ENCODE assay signal across 8 cellular contexts in the genomic region with DNA sequence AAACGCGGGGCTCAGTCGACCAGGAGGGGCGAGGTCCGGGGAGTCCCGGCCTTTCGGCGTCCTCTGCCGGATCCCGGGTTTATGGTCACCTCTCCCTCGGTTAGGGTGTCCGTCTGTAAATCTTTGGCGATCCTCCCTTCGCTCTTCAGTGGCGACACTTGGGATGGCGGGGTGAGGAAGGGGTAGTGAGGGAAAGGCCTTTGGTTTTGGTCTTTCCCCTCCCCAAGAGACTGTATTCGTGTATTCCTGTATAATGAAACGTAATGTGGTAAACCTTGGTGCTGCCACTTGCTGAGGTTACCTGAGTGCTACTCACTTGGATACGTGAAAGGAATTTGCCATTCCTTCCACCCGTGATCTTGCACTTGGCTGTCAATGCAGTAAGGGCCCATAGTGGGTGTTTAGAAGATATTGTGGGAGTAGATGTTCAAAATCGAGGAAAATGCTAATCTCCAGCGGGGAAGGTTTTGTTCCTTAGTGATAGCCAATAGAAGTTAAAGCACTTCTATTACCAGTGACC. TPM values are rescaled to one million over a fixed set of nuclear protein-coding genes. Genes with fewer than 3 reads are reported as not detected.
A peak's percentile ranks its signal among the peaks of the same experiment; 100 is the strongest.
DNase-seq lines count a peak whose midpoint lies in the region; ATAC-seq, FAIRE-seq and TF ChIP-seq lines count a peak whose summit lies in the region.

No MANE protein-coding gene starts in this region.

- peak overlapping the region; percentile 95 for H3K27ac Mint-ChIP-seq in chondrocyte (ENCODE audit: unreplicated experiment)
- peak overlapping the region; percentile 97 to 100 (median 99) for H3K27ac Mint-ChIP-seq in naive thymus-derived CD8-positive, alpha-beta T cell

- H3K27me3 Mint-ChIP-seq in chondrocyte (ENCODE audit: low read depth) = no peaks in the 10 kb centered on the region
- no peaks in the 10 kb centered on the region for H3K27me3 Mint-ChIP-seq in naive thymus-derived CD8-positive, alpha-beta T cell

- peak overlapping the region; percentile 99 for H3K4me3 Mint-ChIP-seq in chondrocyte (ENCODE audit: unreplicated experiment)
- peak overlapping the region; percentile 96 to 100 (median 98) for H3K4me3 Mint-ChIP-seq in naive thymus-derived CD8-positive, alpha-beta T cell

- POLR2A ChIA-PET in naive thymus-derived CD8-positive, alpha-beta T cell (lab: Charles Lee) = interaction anchor here (0.7 to 1.6 kb wide), 8 partner anchors 10 to 320 kb away, joined by 3 to 7 read pairs (median 3); partner anchors contain the start of gene FNBP4

- peaks cover 23% of the 10 kb centered on the region for H3K4me1 Mint-ChIP-seq in chondrocyte (ENCODE audit: low read depth)
- H3K4me1 Mint-ChIP-seq in naive thymus-derived CD8-positive, alpha-beta T cell = peaks cover 32 to 70% (median 58%) of the 10 kb centered on the region in 4 donors

- no peak for TF ChIP-seq POLR2A in GM12892 (IDR thresholded peaks at IDR 0.05; ENCODE audit: low read depth, low read length)

- ATAC-seq in GM19372 (IDR thresholded peaks at IDR 0.05; ENCODE audit: low read depth, unreplicated experiment) (peak; percentile 10), HG03460 (IDR thresholded peaks at IDR 0.05; ENCODE audit: unreplicated experiment) (peak; percentile 16)
- ATAC-seq in naive thymus-derived CD8-positive, alpha-beta T cell = peak; percentile 22 to 28

- FAIRE-seq in GM12892 (lab: Jason Lieb, UNC) = no peak

- H3K36me3 Mint-ChIP-seq in chondrocyte (ENCODE audit: low read depth) = peaks cover 2% of the 10 kb centered on the region
- H3K36me3 Mint-ChIP-seq in naive thymus-derived CD8-positive, alpha-beta T cell = peaks cover 0 to 15% (median 2%) of the 10 kb centered on the region in 3 donors

- no peak for DNase-seq in chondrocyte (ENCODE audit: low spot score)
- DNase-seq in naive thymus-derived CD8-positive, alpha-beta T cell = peak in 2 of 10 donors; percentile 2 to 13
- DNase-seq in CD1c-positive myeloid dendritic cell (ENCODE audit: extremely low spot score) = no peak
- no peak for DNase-seq in stimulated activated CD4-positive, alpha-beta T cell treated with anti-CD3 and anti-CD28 coated beads, Interleukin-15, amount 100 ng/mL, for 24 hours
- DNase-seq in HT-29 (ENCODE audit: low spot score) = no peak
- no peak for DNase-seq in GM12892 (ENCODE audit: insufficient read length)

- H3K9me3 Mint-ChIP-seq in chondrocyte (ENCODE audit: low read depth) = no peaks in the 10 kb centered on the region
- no peaks in the 10 kb centered on the region for H3K9me3 Mint-ChIP-seq in naive thymus-derived CD8-positive, alpha-beta T cell

- TF ChIP-seq CTCF in chondrocyte (IDR thresholded peaks at IDR 0.05) = no peak

RNA-seq across cellular contexts. Expression of gene NUP160, which starts 0.5 kb away (rescaled TPM):
- total RNA-seq in chondrocyte = 18.5 to 26.3 TPM (median 19.3 TPM) in 3 replicates
- 10 to 100 TPM; 67.0 to 71.7 TPM for total RNA-seq in naive thymus-derived CD8-positive, alpha-beta T cell
- 10 to 100 TPM; 24.0 to 30.8 (median 25.7) TPM for polyA plus RNA-seq in naive thymus-derived CD8-positive, alpha-beta T cell
- total RNA-seq in HT-29 (2014; rRNA removed; shearing (Covaris generic)) = 36.8 and 39.5 TPM in 2 replicates
- 37.2 TPM for polyA plus RNA-seq in GM12892 (2012; ENCODE audit: missing spikeins)
